Comparison of ENCODE assay signal across 6 cellular contexts in the genomic region with DNA sequence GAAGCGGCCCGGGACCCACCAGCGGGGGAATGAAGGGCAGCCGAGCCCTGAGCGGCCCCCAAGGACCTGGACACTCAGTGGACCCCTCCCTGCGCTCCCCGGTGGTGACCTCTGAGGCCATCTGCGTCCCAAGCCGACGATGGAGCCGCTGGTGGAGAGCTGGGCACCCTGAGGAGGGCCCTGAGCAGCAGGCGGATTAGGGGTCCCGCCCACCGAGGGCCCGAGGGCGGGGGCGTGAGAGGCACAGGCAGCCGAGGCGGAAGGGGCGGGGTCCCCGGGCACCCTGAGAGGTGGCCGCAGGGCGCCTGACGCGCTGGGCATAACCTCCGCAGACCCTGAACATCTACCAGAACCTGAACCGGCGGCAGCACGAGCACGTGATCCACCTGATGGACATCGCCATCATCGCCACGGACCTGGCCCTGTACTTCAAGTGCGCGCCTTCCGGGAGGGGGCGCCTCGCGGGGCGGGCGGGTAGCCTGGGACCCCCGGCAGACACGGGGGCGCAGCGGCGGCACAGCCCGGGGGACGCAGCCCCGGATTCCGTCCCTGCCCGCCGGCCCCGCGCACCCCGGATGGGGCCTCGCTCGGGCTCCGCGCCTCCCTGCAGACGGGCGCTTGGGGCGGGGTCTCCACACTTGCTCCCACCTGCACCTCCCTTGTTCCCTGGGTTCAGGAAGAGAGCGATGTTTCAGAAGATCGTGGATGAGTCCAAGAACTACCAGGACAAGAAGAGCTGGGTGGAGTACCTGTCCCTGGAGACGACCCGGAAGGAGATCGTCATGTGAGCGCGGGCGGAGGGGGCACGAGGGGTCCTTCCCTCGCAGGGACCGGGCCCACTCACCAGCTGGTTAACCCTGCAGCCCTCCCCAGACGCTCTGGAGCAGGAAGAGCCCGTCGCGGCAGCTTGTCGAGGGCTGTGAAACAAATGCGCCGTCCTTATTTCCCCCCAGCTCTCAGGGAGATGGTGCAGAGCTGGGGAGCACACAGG. TPM values are rescaled to one million over a fixed set of nuclear protein-coding genes. Genes with fewer than 3 reads are reported as not detected.
DNase-seq lines count a peak whose midpoint lies in the region; ATAC-seq, FAIRE-seq and TF ChIP-seq lines count a peak whose summit lies in the region.

No MANE protein-coding gene starts in this region.

- H2AFZ ChIP-seq in keratinocyte (ENCODE audit: control insufficient read depth, low read length), result peak overlapping the region; percentile 22

- peak overlapping the region; percentile 22 for H3K4me2 ChIP-seq in keratinocyte (ENCODE audit: control insufficient read depth, extremely low read depth, insufficient read depth, low read depth, low read length)

- peak; percentile 84 for DNase-seq in GM13977 (ENCODE audit: low spot score)
- peak; percentile 84 for DNase-seq in activated T-cell treated with anti-CD3 and anti-CD28 coated beads, Interleukin-2, amount 50 U/mL, for 24 hours
- DNase-seq in keratinocyte (ENCODE audit: low read depth, low spot score), result no peak
- DNase-seq in stimulated activated CD8-positive, alpha-beta memory T cell treated with anti-CD3 and anti-CD28 coated beads, Interleukin-7, amount 100 ng/mL, for 1 hour (ENCODE audit: low read depth in 2 of 2), result peak; percentile 55 to 60
- no peak for DNase-seq in amniotic stem cell (lab: John Stamatoyannopoulos, UW)

- H4K20me1 ChIP-seq in keratinocyte (ENCODE audit: control insufficient read depth, extremely low read depth, insufficient read depth, low read length), result no peaks in the 10 kb centered on the region

- no peaks in the 10 kb centered on the region for H3K79me2 ChIP-seq in keratinocyte (ENCODE audit: control insufficient read depth, insufficient read depth, low read length)

- peak; percentile 70 for ATAC-seq in HG03571 (IDR thresholded peaks at IDR 0.05; ENCODE audit: unreplicated experiment)

- no peaks in the 10 kb centered on the region for H3K27me3 Mint-ChIP-seq in activated T-cell treated with anti-CD3 and anti-CD28 coated beads, Interleukin-2, amount 50 U/mL, for 24 hours

- H3K36me3 ChIP-seq in keratinocyte (ENCODE audit: control insufficient read depth in 2 of 2, extremely low read depth in 1 of 2, insufficient read depth in 2 of 2, low read length in 2 of 2), result no peaks in the 10 kb centered on the region

- no peak overlapping the region for H3K4me3 ChIP-seq in keratinocyte (ENCODE audit: control insufficient read depth in 2 of 3, extremely low read depth in 1 of 3, insufficient read depth in 2 of 3, low read depth in 1 of 3, low read length in 3 of 3)

- peaks cover 18% of the 10 kb centered on the region for H3K36me3 Mint-ChIP-seq in activated T-cell treated with anti-CD3 and anti-CD28 coated beads, Interleukin-2, amount 50 U/mL, for 24 hours (ENCODE audit: low read depth)

- H3K4me1 ChIP-seq in keratinocyte (ENCODE audit: control insufficient read depth, extremely low read depth, insufficient read depth, low read length), result no peaks in the 10 kb centered on the region

- H3K4me3 Mint-ChIP-seq in activated T-cell treated with anti-CD3 and anti-CD28 coated beads, Interleukin-2, amount 50 U/mL, for 24 hours, result peak overlapping the region; percentile 83

- H3K9ac ChIP-seq in keratinocyte (ENCODE audit: control insufficient read depth, extremely low read depth, insufficient read depth, low read length), result no peak overlapping the region

- in situ Hi-C loops in GM13977 (cut with MboI; ENCODE audit: low pct_unique_long_range_greater_than_20kb, low sequenced_read_pairs, unreplicated experiment), result no loop called here

- no peak for FAIRE-seq in keratinocyte (lab: Jason Lieb, UNC)

- H3K9me3 Mint-ChIP-seq in activated T-cell treated with anti-CD3 and anti-CD28 coated beads, Interleukin-2, amount 50 U/mL, for 24 hours, result no peaks in the 10 kb centered on the region

- TF ChIP-seq CTCF in GM13977 (IDR thresholded peaks at IDR 0.05; ENCODE audit: extremely low read depth, insufficient read depth, missing control alignments) (no peak), keratinocyte (optimal IDR thresholded peaks at IDR 0.05 in 1 of 3, IDR thresholded peaks at IDR 0.05 in 1 of 3, conservative IDR thresholded peaks at IDR 0.05 in 1 of 3; ENCODE audit: extremely low read depth in 1 of 3, insufficient read depth in 2 of 3, low read length in 3 of 3) (no peak)

- no peaks in the 10 kb centered on the region for H3K9me1 ChIP-seq in keratinocyte (ENCODE audit: control insufficient read depth, extremely low read depth, insufficient read depth, low read length)

- H3K4me1 Mint-ChIP-seq in activated T-cell treated with anti-CD3 and anti-CD28 coated beads, Interleukin-2, amount 50 U/mL, for 24 hours (ENCODE audit: low read depth), result peaks cover 22% of the 10 kb centered on the region

- no peak overlapping the region for H3K27ac ChIP-seq in keratinocyte (ENCODE audit: control insufficient read depth, insufficient read depth, low read length)

- H3K27me3 ChIP-seq in keratinocyte (ENCODE audit: control insufficient read depth, extremely low read depth, insufficient read depth, low read length), result peaks cover 18% of the 10 kb centered on the region

- peaks cover 3% of the 10 kb centered on the region for H3K9me3 ChIP-seq in keratinocyte (ENCODE audit: control insufficient read depth, low read depth, low read length)

- dilution Hi-C loops in keratinocyte (cut with MboI; ENCODE audit: extremely low pct_ligation_motif_present, low sequenced_read_pairs), result no loop called here

- H3K27ac Mint-ChIP-seq in activated T-cell treated with anti-CD3 and anti-CD28 coated beads, Interleukin-2, amount 50 U/mL, for 24 hours, result peak overlapping the region; percentile 90

RNA-seq across cellular contexts. Expression of gene ATP5ME, which starts 10.3 kb away (rescaled TPM):
- polyA plus RNA-seq in keratinocyte, result 438 to 506 TPM (median 498 TPM) in 3 replicates
- polyA plus RNA-seq in keratinocyte (2011; ENCODE audit: low read depth), result 767 TPM
- 470 and 607 TPM in 2 replicates for polyA plus RNA-seq in keratinocyte (2011; cell fraction: cytosol; rRNA removed)
- polyA plus RNA-seq in keratinocyte (2011; cell fraction: nucleus; rRNA removed), result 159 and 184 TPM in 2 replicates
- 1,121 and 1,143 TPM in 2 replicates for polyA plus RNA-seq in keratinocyte (2012; ENCODE audit: low replicate concordance)
- polyA minus RNA-seq in keratinocyte, result 91.8 to 178 TPM (median 141 TPM) in 3 replicates
- 241 TPM for polyA minus RNA-seq in keratinocyte (2011; cell fraction: cytosol; rRNA and poly(A)+ RNA removed)
- 12.8 and 13.9 TPM in 2 replicates for polyA minus RNA-seq in keratinocyte (2011; cell fraction: nucleus; rRNA and poly(A)+ RNA removed)

RNA-seq across cellular contexts. Expression of gene MYL5, which starts 10.6 kb away (rescaled TPM):
- polyA plus RNA-seq in keratinocyte, result 6.4 to 12.5 TPM (median 8.0 TPM) in 3 replicates
- 5.7 TPM for polyA plus RNA-seq in keratinocyte (2011; ENCODE audit: low read depth)
- 6.8 and 10.3 TPM in 2 replicates for polyA plus RNA-seq in keratinocyte (2011; cell fraction: cytosol; rRNA removed)
- 18.3 and 25.5 TPM in 2 replicates for polyA plus RNA-seq in keratinocyte (2011; cell fraction: nucleus; rRNA removed)
- polyA plus RNA-seq in keratinocyte (2012; ENCODE audit: low replicate concordance), result 6.6 and 8.3 TPM in 2 replicates
- polyA minus RNA-seq in keratinocyte, result 3.6 to 7.9 TPM (median 3.9 TPM) in 3 replicates
- polyA minus RNA-seq in keratinocyte (2011; cell fraction: cytosol; rRNA and poly(A)+ RNA removed), result not detected
- 5.9 and 9.0 TPM in 2 replicates for polyA minus RNA-seq in keratinocyte (2011; cell fraction: nucleus; rRNA and poly(A)+ RNA removed)

RNA-seq across cellular contexts. Expression of gene SLC49A3, which starts 25.2 kb away (rescaled TPM):
- polyA plus RNA-seq in keratinocyte, result 0.04 to 0.09 TPM in 2 of 3 replicates, not detected in the other
- 1.4 TPM for polyA plus RNA-seq in keratinocyte (2011; ENCODE audit: low read depth)
- polyA plus RNA-seq in keratinocyte (2011; cell fraction: cytosol; rRNA removed), result not detected in 2 replicates
- 0.09 TPM in 1 of 2 replicates, not detected in the other for polyA plus RNA-seq in keratinocyte (2011; cell fraction: nucleus; rRNA removed)
- polyA plus RNA-seq in keratinocyte (2012; ENCODE audit: low replicate concordance), result 1.0 TPM in 1 of 2 replicates, not detected in the other
- not detected in 3 replicates for polyA minus RNA-seq in keratinocyte
- polyA minus RNA-seq in keratinocyte (2011; cell fraction: cytosol; rRNA and poly(A)+ RNA removed), result not detected
- polyA minus RNA-seq in keratinocyte (2011; cell fraction: nucleus; rRNA and poly(A)+ RNA removed), result not detected in 2 replicates

RNA-seq across cellular contexts. Expression of gene PDE6B, which starts 38.4 kb away (rescaled TPM):
- 0.08 to 0.09 TPM in 2 of 3 replicates, not detected in the other for polyA plus RNA-seq in keratinocyte
- not detected for polyA plus RNA-seq in keratinocyte (2011; ENCODE audit: low read depth)
- polyA plus RNA-seq in keratinocyte (2011; cell fraction: cytosol; rRNA removed), result 0.09 and 0.17 TPM in 2 replicates
- 0.04 TPM in 1 of 2 replicates, not detected in the other for polyA plus RNA-seq in keratinocyte (2011; cell fraction: nucleus; rRNA removed)
- not detected in 2 replicates for polyA plus RNA-seq in keratinocyte (2012; ENCODE audit: low replicate concordance)
- not detected in 3 replicates for polyA minus RNA-seq in keratinocyte
- polyA minus RNA-seq in keratinocyte (2011; cell fraction: cytosol; rRNA and poly(A)+ RNA removed), result not detected
- not detected in 2 replicates for polyA minus RNA-seq in keratinocyte (2011; cell fraction: nucleus; rRNA and poly(A)+ RNA removed)

RNA-seq across cellular contexts. Expression of gene PCGF3, which starts 41.9 kb away (rescaled TPM):
- 40.1 to 58.8 TPM (median 42.0 TPM) in 3 replicates for polyA plus RNA-seq in keratinocyte
- 29.2 TPM for polyA plus RNA-seq in keratinocyte (2011; ENCODE audit: low read depth)
- polyA plus RNA-seq in keratinocyte (2011; cell fraction: cytosol; rRNA removed), result 25.1 and 40.5 TPM in 2 replicates
- polyA plus RNA-seq in keratinocyte (2011; cell fraction: nucleus; rRNA removed), result 95.0 and 116 TPM in 2 replicates
- polyA plus RNA-seq in keratinocyte (2012; ENCODE audit: low replicate concordance), result 35.2 and 39.7 TPM in 2 replicates
- 51.3 to 108 TPM (median 53.1 TPM) in 3 replicates for polyA minus RNA-seq in keratinocyte
- 54.3 TPM for polyA minus RNA-seq in keratinocyte (2011; cell fraction: cytosol; rRNA and poly(A)+ RNA removed)
- polyA minus RNA-seq in keratinocyte (2011; cell fraction: nucleus; rRNA and poly(A)+ RNA removed), result 38.6 and 43.2 TPM in 2 replicates

Comparison
In these comparisons a context has a peak if more than half of its experiments do, and no peak if none do; other contexts are left out.
1. DNase-seq: peak in GM13977 (single experiment), activated T-cell treated with anti-CD3 and anti-CD28 coated beads, Interleukin-2, amount 50 U/mL, for 24 hours (single experiment) and stimulated activated CD8-positive, alpha-beta memory T cell treated with anti-CD3 and anti-CD28 coated beads, Interleukin-7, amount 100 ng/mL, for 1 hour (2 of 2); none in keratinocyte (single experiment) and amniotic stem cell (single experiment).